ENCODE assay signal across 8 cellular contexts in genomic region chr9:136840877-136841645, GRCh38. TPM values are rescaled to one million over a fixed set of nuclear protein-coding genes. Genes with fewer than 3 reads are reported as not detected.
A peak's percentile ranks its signal among the peaks of the same experiment; 100 is the strongest.
DNase-seq lines count a peak whose midpoint lies in the region; ATAC-seq, FAIRE-seq and TF ChIP-seq lines count a peak whose summit lies in the region.

No MANE protein-coding gene starts in this region.

- DNase-seq in AG04450 (ENCODE audit: low read depth, low spot score) (peak; percentile 38), RCC 7860 (ENCODE audit: low spot score) (peak; percentile 84), fibroblast of villous mesenchyme (ENCODE audit: low read depth) (peak; percentile 67), sciatic nerve (ENCODE audit: low spot score) (no peak), iPS-NIHi11 (ENCODE audit: low spot score) (no peak)
- peak; percentile 32 for DNase-seq in Jurkat, Clone E6-1 (ENCODE audit: low read depth, low spot score)
- no peak for DNase-seq in activated CD4-positive, CD25-positive, alpha-beta regulatory T cell treated with anti-CD3 and anti-CD28 coated beads, Interleukin-2, amount 50 U/mL, for 72 hours
- no peak for DNase-seq in stimulated activated CD4-positive, alpha-beta T cell treated with anti-CD3 and anti-CD28 coated beads, Interleukin-4, amount 100 ng/mL, for 24 hours

- TF ChIP-seq CTCF in AG04450 (IDR thresholded peaks at IDR 0.05; ENCODE audit: low read depth, low read length) (no peak), fibroblast of villous mesenchyme (IDR thresholded peaks at IDR 0.05; ENCODE audit: insufficient read depth, low read depth, low read length) (no peak)

- peak; percentile 69 for FAIRE-seq in RCC 7860 (lab: Jason Lieb, UNC)

- H3K4me3 ChIP-seq in AG04450 (ENCODE audit: low read depth, low read length) (no peak overlapping the region), fibroblast of villous mesenchyme (ENCODE audit: low read depth, low read length) (no peak overlapping the region)
- H3K4me3 ChIP-seq in Jurkat, Clone E6-1 (ENCODE audit: low read length) = no peak overlapping the region

- intact Hi-C loops in sciatic nerve (cut with DNase I) = loop anchor here (10.0 kb wide), 1 partner anchor 184 kb away; the partner anchor contains the start of gene ABCA2

- CTCF ChIA-PET in AG04450 (lab: Charles Lee) = interaction anchor here (0.6 to 2.0 kb wide), 7 partner anchors 9 to 169 kb away, joined by 3 to 6 read pairs (median 4); no protein-coding TSS in a partner anchor

- ATAC-seq in sciatic nerve = peak; percentile 41

- peak overlapping the region; percentile 31 for H3K27ac ChIP-seq in AG04450 (ENCODE audit: low read depth, low read length)

- POLR2A ChIA-PET in AG04450 (lab: Yijun Ruan, JAX) = no interaction called here

- H3K27me3 ChIP-seq in AG04450 (ENCODE audit: control insufficient read depth, insufficient read depth, low read length) = peaks cover 13% of the 10 kb centered on the region

- H3K9me3 ChIP-seq in AG04450 (ENCODE audit: control insufficient read depth, insufficient read depth, low read length) = peaks cover 6% of the 10 kb centered on the region

RNA-seq across cellular contexts. Expression of gene AJM1, which starts 1.2 kb away (rescaled TPM):
- polyA plus RNA-seq in AG04450 (2011; rRNA removed) = 0.26 and 0.42 TPM in 2 replicates
- 0.22 and 0.23 TPM in 2 replicates for polyA minus RNA-seq in AG04450 (2011; rRNA and poly(A)+ RNA removed)
- polyA plus RNA-seq in Jurkat, Clone E6-1 (2012; ENCODE audit: insufficient read depth, insufficient read length) = 1.5 TPM
- 0.86 and 1.3 TPM in 2 replicates for total RNA-seq in fibroblast of villous mesenchyme
- 3.1 TPM for total RNA-seq in sciatic nerve

RNA-seq across cellular contexts. Expression of gene PHPT1, which starts 8.1 kb away (rescaled TPM):
- polyA plus RNA-seq in AG04450 (2011; rRNA removed) = 91.6 and 116 TPM in 2 replicates
- 22.2 and 26.3 TPM in 2 replicates for polyA minus RNA-seq in AG04450 (2011; rRNA and poly(A)+ RNA removed)
- 101 TPM for polyA plus RNA-seq in Jurkat, Clone E6-1 (2012; ENCODE audit: insufficient read depth, insufficient read length)
- total RNA-seq in fibroblast of villous mesenchyme (75.4 and 105 TPM in 2 replicates), sciatic nerve (76.4 TPM)

RNA-seq across cellular contexts. Expression of gene MAMDC4, which starts 11.1 kb away (rescaled TPM):
- polyA plus RNA-seq in AG04450 (2011; rRNA removed) = 0.63 and 0.86 TPM in 2 replicates
- 0.23 and 0.30 TPM in 2 replicates for polyA minus RNA-seq in AG04450 (2011; rRNA and poly(A)+ RNA removed)
- polyA plus RNA-seq in Jurkat, Clone E6-1 (2012; ENCODE audit: insufficient read depth, insufficient read length) = 8.0 TPM
- total RNA-seq in fibroblast of villous mesenchyme (1.6 and 3.0 TPM in 2 replicates), sciatic nerve (3.0 TPM)

RNA-seq across cellular contexts. Expression of gene EDF1, which starts 25.0 kb away (rescaled TPM):
- polyA plus RNA-seq in AG04450 (2011; rRNA removed) = 445 and 453 TPM in 2 replicates
- polyA minus RNA-seq in AG04450 (2011; rRNA and poly(A)+ RNA removed) = 160 and 189 TPM in 2 replicates
- 528 TPM for polyA plus RNA-seq in Jurkat, Clone E6-1 (2012; ENCODE audit: insufficient read depth, insufficient read length)
- total RNA-seq in fibroblast of villous mesenchyme (146 and 163 TPM in 2 replicates), sciatic nerve (201 TPM)

RNA-seq across cellular contexts. Expression of gene RABL6, which starts 33.3 kb away (rescaled TPM):
- 35.4 and 41.1 TPM in 2 replicates for polyA plus RNA-seq in AG04450 (2011; rRNA removed)
- 48.7 and 53.3 TPM in 2 replicates for polyA minus RNA-seq in AG04450 (2011; rRNA and poly(A)+ RNA removed)
- 124 TPM for polyA plus RNA-seq in Jurkat, Clone E6-1 (2012; ENCODE audit: insufficient read depth, insufficient read length)
- total RNA-seq in fibroblast of villous mesenchyme (69.6 and 72.1 TPM in 2 replicates), sciatic nerve (46.9 TPM)

Comparison
In these comparisons a context has a peak if more than half of its experiments do, and no peak if none do; other contexts are left out.
1. DNase-seq: peak in AG04450 (single experiment), Jurkat, Clone E6-1 (single experiment), RCC 7860 (single experiment) and fibroblast of villous mesenchyme (single experiment); none in sciatic nerve (single experiment), activated CD4-positive, CD25-positive, alpha-beta regulatory T cell treated with anti-CD3 and anti-CD28 coated beads, Interleukin-2, amount 50 U/mL, for 72 hours (single experiment), iPS-NIHi11 (single experiment) and stimulated activated CD4-positive, alpha-beta T cell treated with anti-CD3 and anti-CD28 coated beads, Interleukin-4, amount 100 ng/mL, for 24 hours (single experiment).